ENCODE assay signal across 14 cellular contexts in genomic region chr3:157127268-157127667, GRCh38. TPM values are rescaled to one million over a fixed set of nuclear protein-coding genes. Genes with fewer than 3 reads are reported as not detected.
DNase-seq lines count a peak whose midpoint lies in the region; ATAC-seq, FAIRE-seq and TF ChIP-seq lines count a peak whose summit lies in the region.
"Had no signal": no experiment of that assay in that cellular context is flagged by ENCODE, and none has a peak within 500 bp of the region (broad histone marks: within the 10 kb centered on the region; RNA-seq: fewer than 3 reads in every experiment).

No MANE protein-coding gene starts in this region.

- TF ChIP-seq RAD21 in A549 (conservative IDR thresholded peaks at IDR 0.05 in 1 of 2, IDR thresholded peaks at IDR 0.05 in 1 of 2) = no peak

- TF ChIP-seq POLR2A in A549 (IDR thresholded peaks at IDR 0.05; ENCODE audit: low read length) = no peak

- no peak for FAIRE-seq in A549 (lab: Jason Lieb, UNC)
- FAIRE-seq: G401.6 had no signal

- H3K4me3 Mint-ChIP-seq in Calu3 (ENCODE audit: low read depth, unreplicated experiment) (no peak overlapping the region), MCF 10A (ENCODE audit: unreplicated experiment) (no peak overlapping the region), nephron progenitor cell (no peak overlapping the region)

- H3K4me1 Mint-ChIP-seq in Calu3 (ENCODE audit: low read depth, unreplicated experiment) = peaks cover 100% of the 10 kb centered on the region
- H3K4me1 Mint-ChIP-seq in MCF 10A (ENCODE audit: insufficient read depth, unreplicated experiment) = peaks cover 67% of the 10 kb centered on the region
- H3K4me1 Mint-ChIP-seq in nephron progenitor cell = peaks cover 90% of the 10 kb centered on the region

- H3K4me3 ChIP-seq in A549 = no peak overlapping the region
- H3K4me3 ChIP-seq: BLaER1 treated with 17β-estradiol and CSF1 and Interleukin-3, amounts not matched to agents 10 nM and 100 nM; left lung had no signal

- H3K27ac Mint-ChIP-seq in Calu3 (ENCODE audit: unreplicated experiment) (peak overlapping the region; percentile 96), MCF 10A (ENCODE audit: low read depth, unreplicated experiment) (peak overlapping the region; percentile 96), nephron progenitor cell (peak overlapping the region; percentile 72)

- BruUV-seq in Calu3 (replicated peaks; lab: Mats Ljungman, UMichigan) (no TSS peak), MCF 10A (replicated peaks; lab: Mats Ljungman, UMichigan) (no TSS peak)

- CTCF ChIA-PET in A549 (lab: Yijun Ruan, JAX) = interaction anchor here (0.7 to 10.9 kb wide), 12 partner anchors 11 to 895 kb away, joined by 3 to 72 read pairs (median 4); partner anchors contain the start of genes CCNL1, SSR3 and TIPARP
- CTCF ChIA-PET in Calu3 (lab: Charles Lee) = interaction anchor here (0.8 to 1.2 kb wide), 2 partner anchors 10 to 38 kb away, joined by 3 to 4 read pairs; no protein-coding TSS in a partner anchor
- CTCF ChIA-PET in MCF 10A (lab: Yijun Ruan, JAX) = interaction anchor here (0.5 to 6.9 kb wide), 9 partner anchors 10 to 312 kb away, joined by 3 to 35 read pairs (median 6); no protein-coding TSS in a partner anchor

- no peaks in the 10 kb centered on the region for H3K27me3 Mint-ChIP-seq in Calu3 (ENCODE audit: unreplicated experiment)
- H3K27me3 Mint-ChIP-seq in MCF 10A (ENCODE audit: insufficient read depth, unreplicated experiment) = no peaks in the 10 kb centered on the region
- H3K27me3 Mint-ChIP-seq in nephron progenitor cell (ENCODE audit: low read depth, poor library complexity) = peaks cover 14% of the 10 kb centered on the region

- no peak overlapping the region for H3K4me2 ChIP-seq in A549
- H3K4me2 ChIP-seq: SK-N-SH had no signal

- H3K9me3 ChIP-seq in A549 = no peaks in the 10 kb centered on the region
- H3K9me3 ChIP-seq: BLaER1 treated with 17β-estradiol and CSF1 and Interleukin-3, amounts not matched to agents 10 nM and 100 nM; left lung; SK-N-SH had no signal

- WGBS in A549 (ENCODE audit: missing lambda C conversion rate) = 91% methylated on average over 5 of the region's 5 CpGs

- TF ChIP-seq CTCF in A549 (IDR thresholded peaks at IDR 0.05) (no peak), Calu3 (IDR thresholded peaks at IDR 0.05; ENCODE audit: unreplicated experiment) (no peak), MCF 10A (IDR thresholded peaks at IDR 0.05; ENCODE audit: unreplicated experiment) (no peak), nephron progenitor cell (IDR thresholded peaks at IDR 0.05) (no peak)

- DNase-seq in A549 (ENCODE audit: low read depth in 1 of 2, low spot score in 1 of 2) = no peak
- no peak for DNase-seq in Calu3
- DNase-seq in MCF 10A (ENCODE audit: unreplicated experiment) = no peak
- DNase-seq in nephron progenitor cell = no peak
- DNase-seq in middle frontal gyrus (ENCODE audit: extremely low spot score, low spot score) = no peak
- no peak for DNase-seq in stimulated activated CD4-positive, alpha-beta T cell treated with anti-CD3 and anti-CD28 coated beads, Interleukin-12 subunit alpha, Interleukin-12 subunit beta, amount 100 ng/mL, for 4 hours
- no peak for DNase-seq in hippocampal formation (lab: John Stamatoyannopoulos, UW)
- DNase-seq: H7, left lung, NCI-H2171, SK-N-SH had no signal

- peaks cover 48% of the 10 kb centered on the region for H3K36me3 Mint-ChIP-seq in Calu3 (ENCODE audit: insufficient read depth, unreplicated experiment)
- no peaks in the 10 kb centered on the region for H3K36me3 Mint-ChIP-seq in MCF 10A (ENCODE audit: insufficient read depth, unreplicated experiment)
- H3K36me3 Mint-ChIP-seq in nephron progenitor cell (ENCODE audit: low read depth) = no peaks in the 10 kb centered on the region

- ATAC-seq in A549 = no peak
- ATAC-seq in GM21717 (IDR thresholded peaks at IDR 0.05; ENCODE audit: unreplicated experiment) = no peak

- H3K9me3 Mint-ChIP-seq in Calu3 (ENCODE audit: low read depth, unreplicated experiment) (no peaks in the 10 kb centered on the region), MCF 10A (ENCODE audit: unreplicated experiment) (no peaks in the 10 kb centered on the region), nephron progenitor cell (no peaks in the 10 kb centered on the region)

- H3K4me1 ChIP-seq in A549 = peaks cover 80% of the 10 kb centered on the region

- H3K27ac ChIP-seq in A549 = peak overlapping the region; percentile 77 to 80; a peak in 4 of 6 replicates

- TF ChIP-seq EP300 in A549 (IDR thresholded peaks at IDR 0.05) = no peak

- POLR2A ChIA-PET in A549 (lab: Yijun Ruan, JAX) = interaction anchor here (8.0 kb wide), 1 partner anchor 39 kb away, joined by 69 read pairs; no protein-coding TSS in a partner anchor
- POLR2A ChIA-PET in MCF 10A (lab: Yijun Ruan, JAX) = interaction anchor here (0.7 to 18.7 kb wide), 16 partner anchors 9 to 583 kb away, joined by 3 to 331 read pairs (median 8); partner anchors contain the start of genes CCNL1, SSR3 and TIPARP

- intact Hi-C loops in Calu3 (cut with micrococcal nuclease; ENCODE audit: unreplicated experiment) = no loop called here
- intact Hi-C loops in MCF 10A (cut with micrococcal nuclease) = loop anchor here (5.0 kb wide), 1 partner anchor 590 kb away; no protein-coding TSS in a partner anchor

TF ChIP-seq in A549, 52 proteins besides CTCF, POLR2A, EP300 and RAD21 (continues in another document):
- TF ChIP-seq SMC3 (IDR thresholded peaks at IDR 0.05) (no peak), JUNB (IDR thresholded peaks at IDR 0.05) (no peak), KDM1A (IDR thresholded peaks at IDR 0.05; ENCODE audit: low read depth) (no peak), KDM5A (IDR thresholded peaks at IDR 0.05) (no peak), FOSL2 (IDR thresholded peaks at IDR 0.05) (no peak), FOSL2 (CRISPR knock-in tag; IDR thresholded peaks at IDR 0.05) (no peak), MAZ (IDR thresholded peaks at IDR 0.05; ENCODE audit: borderline replicate concordance, low read depth, low read length) (no peak), ZFP36 (IDR thresholded peaks at IDR 0.05; ENCODE audit: borderline replicate concordance, partially characterized antibody) (no peak), REST (IDR thresholded peaks at IDR 0.05) (no peak), CBX2 (IDR thresholded peaks at IDR 0.05; ENCODE audit: borderline replicate concordance, low read depth) (no peak), CHD2 (IDR thresholded peaks at IDR 0.05; ENCODE audit: low read length, partially characterized antibody) (no peak), SREBF2 (IDR thresholded peaks at IDR 0.05) (no peak), NFE2L2 (conservative IDR thresholded peaks at IDR 0.05; ENCODE audit: low read length) (no peak), EHMT2 (IDR thresholded peaks at IDR 0.05; ENCODE audit: low read depth) (no peak), NPAS2 (CRISPR knock-in tag; IDR thresholded peaks at IDR 0.05; ENCODE audit: borderline replicate concordance) (no peak), CBX8 (IDR thresholded peaks at IDR 0.05) (no peak), RFX5 (IDR thresholded peaks at IDR 0.05) (no peak), ZSCAN20 (CRISPR knock-in tag; IDR thresholded peaks at IDR 0.05) (no peak), HOXA7 (CRISPR knock-in tag; IDR thresholded peaks at IDR 0.05) (no peak)
- TF ChIP-seq, protein P1, sequence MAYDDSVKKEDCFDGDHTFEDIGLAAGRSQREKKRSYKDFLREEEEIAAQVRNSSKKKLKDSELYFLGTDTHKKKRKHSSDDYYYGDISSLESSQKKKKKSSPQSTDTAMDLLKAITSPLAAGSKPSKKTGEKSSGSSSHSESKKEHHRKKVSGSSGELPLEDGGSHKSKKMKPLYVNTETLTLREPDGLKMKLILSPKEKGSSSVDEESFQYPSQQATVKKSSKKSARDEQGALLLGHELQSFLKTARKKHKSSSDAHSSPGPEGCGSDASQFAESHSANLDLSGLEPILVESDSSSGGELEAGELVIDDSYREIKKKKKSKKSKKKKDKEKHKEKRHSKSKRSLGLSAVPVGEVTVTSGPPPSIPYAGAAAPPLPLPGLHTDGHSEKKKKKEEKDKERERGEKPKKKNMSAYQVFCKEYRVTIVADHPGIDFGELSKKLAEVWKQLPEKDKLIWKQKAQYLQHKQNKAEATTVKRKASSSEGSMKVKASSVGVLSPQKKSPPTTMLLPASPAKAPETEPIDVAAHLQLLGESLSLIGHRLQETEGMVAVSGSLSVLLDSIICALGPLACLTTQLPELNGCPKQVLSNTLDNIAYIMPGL (CRISPR knock-in tag; IDR thresholded peaks at IDR 0.05; ENCODE audit: borderline replicate concordance) = no peak

RNA-seq across cellular contexts. Expression of gene CCNL1, which starts 32.7 kb away (rescaled TPM):
- polyA plus RNA-seq in A549 (2011; rRNA removed) (130 and 170 TPM in 2 replicates), A549 (2017; fragmentation: RNase III; extraction: RNeasy Plus Mini Kit Qiagen cat#74134 plus additional on column Dnase treatment) (39.7 to 51.3 TPM (median 45.1 TPM) in 3 replicates)
- polyA plus RNA-seq in A549 (2012; cell fraction: cytosol; rRNA removed) = 39.2 and 43.3 TPM in 2 replicates
- polyA plus RNA-seq in A549 (2012; cell fraction: nucleus; rRNA removed) = 258 and 267 TPM in 2 replicates
- 111 and 159 TPM in 2 replicates for polyA minus RNA-seq in A549 (2011; rRNA and poly(A)+ RNA removed)
- total RNA-seq in Calu3 (2022) (291 and 303 TPM in 2 replicates), MCF 10A (2022) (103 and 112 TPM in 2 replicates)
